18 cellular contexts compared by ENCODE assay signal in the genomic region with DNA sequence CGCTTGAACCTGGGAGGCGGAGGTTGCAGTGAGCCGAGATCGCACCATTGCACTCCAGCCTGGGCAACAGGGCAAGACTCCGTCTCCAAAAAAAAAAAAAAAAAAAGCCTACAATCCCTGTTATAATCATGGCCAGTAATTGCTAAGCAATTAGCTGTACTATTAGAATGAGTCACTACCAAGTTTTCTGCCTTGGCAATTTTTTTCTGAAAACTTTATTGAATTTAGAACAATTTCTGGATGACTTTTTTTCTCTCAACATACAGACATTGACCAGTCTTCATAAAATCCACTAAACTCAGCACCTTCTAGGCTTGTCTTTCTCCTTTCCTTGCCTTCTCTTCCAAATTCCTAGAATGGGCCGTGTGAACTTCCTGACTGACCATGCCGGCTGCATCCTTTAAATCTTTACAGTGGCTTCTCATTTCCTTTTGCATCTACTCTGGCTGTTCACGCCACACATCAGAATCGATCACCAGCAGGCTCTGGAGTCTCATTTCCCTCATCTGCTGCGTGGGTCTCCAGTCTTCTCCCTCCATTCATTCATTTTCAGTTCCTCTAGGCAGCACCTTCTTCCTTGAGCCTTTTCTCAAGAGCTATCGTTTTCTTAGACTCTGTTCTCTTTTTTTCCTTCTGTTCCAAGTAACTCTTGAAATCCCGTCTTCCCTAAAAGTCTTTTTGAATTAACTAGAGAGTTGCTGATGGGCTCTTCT.
"Had no signal": no experiment of that assay in that cellular context is flagged by ENCODE, and none has a peak within 500 bp of the region (broad histone marks: within the 10 kb centered on the region; RNA-seq: fewer than 3 reads in every experiment).

No MANE protein-coding gene starts in this region.

- H3K9me3 ChIP-seq: heart right ventricle, left ventricle myocardium inferior, pancreas, thoracic aorta had no signal

- H3K4me3 Mint-ChIP-seq: stimulated activated naive CD8-positive, alpha-beta T cell treated with anti-CD3 and anti-CD28 coated beads, Interleukin-15, Interleukin-2, amounts not matched to agents 100 ng/mL and 50 ng/mL, for 24 hours; T-cell had no signal

- H3K27ac Mint-ChIP-seq: activated naive CD4-positive, alpha-beta T cell treated with anti-CD3 and anti-CD28 coated beads, Interleukin-2, amount 50 U/mL, for 72 hours; stimulated activated naive CD8-positive, alpha-beta T cell treated with anti-CD3 and anti-CD28 coated beads, Interleukin-15, Interleukin-2, amounts not matched to agents 100 ng/mL and 50 ng/mL, for 24 hours; T-cell had no signal

- DNase-seq: activated CD4-positive, alpha-beta T cell treated with anti-CD3 and anti-CD28 coated beads for 48 hours; activated CD8-positive, alpha-beta memory T cell treated with anti-CD3 and anti-CD28 coated beads for 24 hours; amniotic stem cell; cerebellar nuclear complex; dorsolateral prefrontal cortex; foreskin keratinocyte; heart right ventricle; kidney; left ventricle myocardium inferior; mesendoderm; pancreas; stimulated activated CD4-positive, alpha-beta T cell treated with anti-CD3 and anti-CD28 coated beads, Interleukin-4, amount 100 ng/mL, for 1 hour; stimulated activated CD8-positive, alpha-beta memory T cell treated with anti-CD3 and anti-CD28 coated beads, Interleukin-4, amount 100 ng/mL, for 48 hours; T-cell had no signal

- H3K4me3 ChIP-seq: dorsolateral prefrontal cortex, heart right ventricle, left ventricle myocardium inferior, pancreas, thoracic aorta had no signal

- H3K36me3 Mint-ChIP-seq: activated naive CD4-positive, alpha-beta T cell treated with anti-CD3 and anti-CD28 coated beads, Interleukin-2, amount 50 U/mL, for 72 hours had no signal

- H3K9me3 Mint-ChIP-seq: activated naive CD4-positive, alpha-beta T cell treated with anti-CD3 and anti-CD28 coated beads, Interleukin-2, amount 50 U/mL, for 72 hours; stimulated activated naive CD8-positive, alpha-beta T cell treated with anti-CD3 and anti-CD28 coated beads, Interleukin-15, Interleukin-2, amounts not matched to agents 100 ng/mL and 50 ng/mL, for 24 hours; T-cell had no signal

- H3K4me1 ChIP-seq: foreskin keratinocyte had no signal

- H3K27me3 ChIP-seq: dorsolateral prefrontal cortex, foreskin keratinocyte, heart right ventricle, pancreas had no signal

- ATAC-seq: activated naive CD4-positive, alpha-beta T cell treated with anti-CD3 and anti-CD28 coated beads, Interleukin-2, amount 50 U/mL, for 72 hours; foreskin keratinocyte; heart right ventricle; pancreas; T-cell had no signal

- FAIRE-seq: endometrium, kidney, pancreas had no signal

- H3K27me3 Mint-ChIP-seq: stimulated activated naive CD8-positive, alpha-beta T cell treated with anti-CD3 and anti-CD28 coated beads, Interleukin-15, Interleukin-2, amounts not matched to agents 100 ng/mL and 50 ng/mL, for 24 hours; T-cell had no signal

- H3K36me3 ChIP-seq: heart right ventricle, left ventricle myocardium inferior, pancreas, thoracic aorta had no signal

- H3K27ac ChIP-seq: foreskin keratinocyte, heart right ventricle, left ventricle myocardium inferior, pancreas, thoracic aorta had no signal
